ENCODE assay signal across 23 cellular contexts in the genomic region with DNA sequence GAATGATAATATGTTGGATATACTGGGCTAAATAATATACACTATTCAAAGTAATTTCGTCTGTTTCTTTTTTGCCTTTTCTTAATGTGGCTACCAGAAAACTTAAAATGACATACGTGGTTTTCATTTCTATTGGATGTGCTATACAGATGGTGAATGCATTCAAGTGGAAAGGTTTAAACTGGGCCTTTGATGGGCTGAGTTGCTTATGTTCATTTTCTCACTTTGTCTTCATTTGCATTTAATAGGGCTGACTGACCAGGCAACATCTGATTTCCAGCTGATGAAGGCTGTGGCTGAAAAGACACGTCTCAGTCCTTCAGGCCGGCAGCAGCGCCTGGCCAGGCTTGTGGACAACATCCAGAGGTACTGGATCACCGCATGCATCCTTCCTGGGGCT. TPM values are rescaled to one million over a fixed set of nuclear protein-coding genes. Genes with fewer than 3 reads are reported as not detected.
DNase-seq lines count a peak whose midpoint lies in the region; ATAC-seq and TF ChIP-seq lines count a peak whose summit lies in the region.
"Had no signal": no experiment of that assay in that cellular context is flagged by ENCODE, and none has a peak within 500 bp of the region (broad histone marks: within the 10 kb centered on the region; RNA-seq: fewer than 3 reads in every experiment).

No MANE protein-coding gene starts in this region.

- peaks cover 8% of the 10 kb centered on the region for H3K9me3 Mint-ChIP-seq in endodermal cell
- H3K9me3 Mint-ChIP-seq: activated naive CD4-positive, alpha-beta T cell treated with anti-CD3 and anti-CD28 coated beads, Interleukin-2, amount 10 ng/mL, durations not matched to agents 7 days and 5 days; CD4-positive, alpha-beta T cell; IgD-negative memory B cell; stimulated activated naive CD8-positive, alpha-beta T cell treated with anti-CD3 and anti-CD28 coated beads, Interleukin-15, amount 100 ng/mL, for 72 hours had no signal

- peak overlapping the region; percentile 39; the same call in 1 of the 2 replicates for H3K27ac ChIP-seq in DOHH2 (ENCODE audit: low read depth, low read length)
- H3K27ac ChIP-seq in endodermal cell (ENCODE audit: low read depth, low read length): no peak overlapping the region
- H3K27ac ChIP-seq: A549, neutrophil, PC-9, right atrium auricular region had no signal

- H3K27me3 ChIP-seq in DOHH2 (ENCODE audit: control insufficient read depth, low read length): no peaks in the 10 kb centered on the region
- H3K27me3 ChIP-seq in endodermal cell (ENCODE audit: control insufficient read depth, insufficient read depth, low read length, poor library complexity, severe bottlenecking): peaks cover 3% of the 10 kb centered on the region
- H3K27me3 ChIP-seq: neutrophil, right atrium auricular region had no signal

- H3K4me1 ChIP-seq in DOHH2 (ENCODE audit: control insufficient read depth, low read length) (peaks cover 14% of the 10 kb centered on the region), endodermal cell (ENCODE audit: control insufficient read depth, insufficient read depth, low read length) (no peaks in the 10 kb centered on the region)
- H3K4me1 ChIP-seq: A549, right atrium auricular region had no signal

- H3K27ac Mint-ChIP-seq in endodermal cell: no peak overlapping the region
- H3K27ac Mint-ChIP-seq: activated naive CD4-positive, alpha-beta T cell treated with anti-CD3 and anti-CD28 coated beads, Interleukin-2, amount 10 ng/mL, durations not matched to agents 7 days and 5 days; CD4-positive, alpha-beta T cell; IgD-negative memory B cell; stimulated activated naive CD8-positive, alpha-beta T cell treated with anti-CD3 and anti-CD28 coated beads, Interleukin-15, amount 100 ng/mL, for 72 hours had no signal

- peak overlapping the region; percentile 51 for H3K4me2 ChIP-seq in DOHH2 (ENCODE audit: low read length)
- H3K4me2 ChIP-seq: A549, PC-9 had no signal

- H3K9me3 ChIP-seq in DOHH2 (ENCODE audit: control insufficient read depth, insufficient read depth, low read length) (no peaks in the 10 kb centered on the region), endodermal cell (ENCODE audit: control insufficient read depth, low read length) (peaks cover 2% of the 10 kb centered on the region)
- H3K9me3 ChIP-seq: A549, neutrophil, right atrium auricular region had no signal

- H3K9ac ChIP-seq in endodermal cell (ENCODE audit: extremely low read depth, low read length, poor library complexity, severe bottlenecking): no peak overlapping the region

- no peaks in the 10 kb centered on the region for H3F3A ChIP-seq in DOHH2 (ENCODE audit: control insufficient read depth, insufficient read depth)

- peak; percentile 70 for ATAC-seq in GM19397 (IDR thresholded peaks at IDR 0.05; ENCODE audit: unreplicated experiment)
- ATAC-seq in HG02798 (IDR thresholded peaks at IDR 0.05; ENCODE audit: poor library complexity, unreplicated experiment): peak; percentile 53
- ATAC-seq in HG03558 (IDR thresholded peaks at IDR 0.05; ENCODE audit: extremely low read depth, unreplicated experiment): peak; percentile 43
- ATAC-seq: A549; left colon; stimulated activated naive CD8-positive, alpha-beta T cell treated with anti-CD3 and anti-CD28 coated beads, Interleukin-15, amount 100 ng/mL, for 72 hours had no signal

- no peaks in the 10 kb centered on the region for H3K79me2 ChIP-seq in DOHH2 (ENCODE audit: control insufficient read depth, low read length)

- WGBS in endodermal cell (ENCODE audit: insufficient coverage in 1 of 2, insufficient read length in 1 of 2), 2 experiments: 76 to 94% methylated on average over 2 to 6 of the region's 6 CpGs

- no peak for DNase-seq in COLO829 (ENCODE audit: low spot score)
- DNase-seq in endodermal cell: no peak
- no peak for DNase-seq in NCI-H146 treated with DMSO at 0.1 percent for 48 hours (lab: John Stamatoyannopoulos, UW; ENCODE audit: unreplicated experiment)
- no peak for DNase-seq in UCSD-AML1 (lab: John Stamatoyannopoulos, UW; ENCODE audit: unreplicated experiment)
- DNase-seq: activated CD4-positive, alpha-beta T cell treated with anti-CD3 and anti-CD28 coated beads for 48 hours; activated naive CD4-positive, alpha-beta T cell treated with anti-CD3 and anti-CD28 coated beads, Interleukin-2, amount 10 ng/mL, durations not matched to agents 7 days and 5 days; CD4-positive, alpha-beta T cell; foreskin melanocyte; left colon; MV-4-11; NCI-H2107; NCI-H774; PC-9; stimulated activated naive CD8-positive, alpha-beta T cell treated with anti-CD3 and anti-CD28 coated beads, Interleukin-15, amount 100 ng/mL, for 72 hours; T1000 had no signal

- H3K4me3 ChIP-seq in DOHH2 (ENCODE audit: low read length): peak overlapping the region; percentile 27
- H3K4me3 ChIP-seq in endodermal cell (ENCODE audit: low read length): no peak overlapping the region
- H3K4me3 ChIP-seq: A549, PC-9, right atrium auricular region had no signal

- H4K20me1 ChIP-seq in DOHH2 (ENCODE audit: control insufficient read depth, insufficient read depth, low read depth, low read length): no peaks in the 10 kb centered on the region

- H3K27me3 Mint-ChIP-seq in endodermal cell (ENCODE audit: insufficient read depth): peaks cover 8% of the 10 kb centered on the region
- H3K27me3 Mint-ChIP-seq: activated naive CD4-positive, alpha-beta T cell treated with anti-CD3 and anti-CD28 coated beads, Interleukin-2, amount 10 ng/mL, durations not matched to agents 7 days and 5 days; CD4-positive, alpha-beta T cell; IgD-negative memory B cell; stimulated activated naive CD8-positive, alpha-beta T cell treated with anti-CD3 and anti-CD28 coated beads, Interleukin-15, amount 100 ng/mL, for 72 hours had no signal

- no peak overlapping the region for H3K4me3 Mint-ChIP-seq in endodermal cell
- H3K4me3 Mint-ChIP-seq: activated naive CD4-positive, alpha-beta T cell treated with anti-CD3 and anti-CD28 coated beads, Interleukin-2, amount 10 ng/mL, durations not matched to agents 7 days and 5 days; CD4-positive, alpha-beta T cell; IgD-negative memory B cell; stimulated activated naive CD8-positive, alpha-beta T cell treated with anti-CD3 and anti-CD28 coated beads, Interleukin-15, amount 100 ng/mL, for 72 hours had no signal

- no peaks in the 10 kb centered on the region for H3K36me3 Mint-ChIP-seq in endodermal cell (ENCODE audit: low read depth)
- H3K36me3 Mint-ChIP-seq: activated naive CD4-positive, alpha-beta T cell treated with anti-CD3 and anti-CD28 coated beads, Interleukin-2, amount 10 ng/mL, durations not matched to agents 7 days and 5 days; IgD-negative memory B cell had no signal

- no peaks in the 10 kb centered on the region for H3K9me2 ChIP-seq in DOHH2 (replicated peaks; ENCODE audit: control insufficient read depth, low read length)

- H3K36me3 ChIP-seq in DOHH2 (ENCODE audit: control insufficient read depth, low read length) (no peaks in the 10 kb centered on the region), endodermal cell (ENCODE audit: control insufficient read depth, insufficient read depth, low read length) (no peaks in the 10 kb centered on the region)

- peaks cover 2% of the 10 kb centered on the region for H3K4me1 Mint-ChIP-seq in endodermal cell
- H3K4me1 Mint-ChIP-seq: activated naive CD4-positive, alpha-beta T cell treated with anti-CD3 and anti-CD28 coated beads, Interleukin-2, amount 10 ng/mL, durations not matched to agents 7 days and 5 days; stimulated activated naive CD8-positive, alpha-beta T cell treated with anti-CD3 and anti-CD28 coated beads, Interleukin-15, amount 100 ng/mL, for 72 hours had no signal

- TF ChIP-seq CTCF in DOHH2 (IDR thresholded peaks at IDR 0.05; ENCODE audit: low read depth, low read length, poor library complexity, severe bottlenecking) (no peak), endodermal cell (conservative IDR thresholded peaks at IDR 0.05) (no peak)

RNA-seq across cellular contexts. Expression of gene PIWIL4, which starts 27.9 kb away (rescaled TPM):
- total RNA-seq in endodermal cell: under 1 TPM; 0.24 to 0.82 TPM
- 0.53 TPM for polyA plus RNA-seq in endodermal cell (2013, experiment 1 of 2)
- polyA plus RNA-seq in endodermal cell (2013, experiment 2 of 2): 0.83 TPM

RNA-seq across cellular contexts. Expression of gene FUT4, which starts 51.3 kb away (rescaled TPM):
- total RNA-seq in endodermal cell: 1 to 10 TPM; 2.8 to 5.4 TPM
- 2.3 TPM for polyA plus RNA-seq in endodermal cell (2013, experiment 1 of 2)
- 2.1 TPM for polyA plus RNA-seq in endodermal cell (2013, experiment 2 of 2)
